ENCODE assay signal across 9 cellular contexts in genomic region chr1:11281518-11282331, GRCh38. TPM values are rescaled to one million over a fixed set of nuclear protein-coding genes. Genes with fewer than 3 reads are reported as not detected.
DNase-seq lines count a peak whose midpoint lies in the region; ATAC-seq and TF ChIP-seq lines count a peak whose summit lies in the region.
"Had no signal": no experiment of that assay in that cellular context is flagged by ENCODE, and none has a peak within 500 bp of the region (broad histone marks: within the 10 kb centered on the region; RNA-seq: fewer than 3 reads in every experiment).

No MANE protein-coding gene starts in this region.

- TF ChIP-seq CTCF in MCF 10A (IDR thresholded peaks at IDR 0.05; ENCODE audit: unreplicated experiment) (no peak), mammary epithelial cell (conservative IDR thresholded peaks at IDR 0.05 in 1 of 2, IDR thresholded peaks at IDR 0.05 in 1 of 2; ENCODE audit: extremely low read depth in 1 of 2, insufficient read depth in 1 of 2, low read depth in 1 of 2, low read length in 2 of 2) (no peak), upper lobe of right lung (IDR thresholded peaks at IDR 0.05) (no peak), nephron progenitor cell (IDR thresholded peaks at IDR 0.05) (no peak)

- BruUV-seq in MCF 10A (replicated peaks; lab: Mats Ljungman, UMichigan) (no TSS peak), mammary epithelial cell (replicated peaks; lab: Mats Ljungman, UMichigan) (no TSS peak)

- H3K36me3 Mint-ChIP-seq in MCF 10A (ENCODE audit: insufficient read depth, unreplicated experiment) = peaks cover 69% of the 10 kb centered on the region
- peaks cover 0 to 29% (median 13%) of the 10 kb centered on the region in 3 donors for H3K36me3 Mint-ChIP-seq in immature natural killer cell
- peaks cover 50% of the 10 kb centered on the region for H3K36me3 Mint-ChIP-seq in nephron progenitor cell (ENCODE audit: low read depth)

- H3K36me3 ChIP-seq in mammary epithelial cell (ENCODE audit: insufficient read depth, low read length) = no peaks in the 10 kb centered on the region
- peaks cover 5% of the 10 kb centered on the region for H3K36me3 ChIP-seq in adipocyte (ENCODE audit: control insufficient read depth, insufficient read depth, low read length, severe bottlenecking)
- H3K36me3 ChIP-seq in upper lobe of right lung = peaks cover 27% of the 10 kb centered on the region

- H3K4me1 Mint-ChIP-seq in MCF 10A (ENCODE audit: insufficient read depth, unreplicated experiment) = peaks cover 29% of the 10 kb centered on the region
- peaks cover 18 to 44% of the 10 kb centered on the region in 2 donors for H3K4me1 Mint-ChIP-seq in immature natural killer cell
- H3K4me1 Mint-ChIP-seq in nephron progenitor cell = peaks cover 17% of the 10 kb centered on the region

- intact Hi-C loops in MCF 10A (cut with micrococcal nuclease) = no loop called here
- intact Hi-C loops in mammary epithelial cell (cut with micrococcal nuclease) = no loop called here
- intact Hi-C loops in upper lobe of right lung (cut with DNase I) = no loop called here

- H3K4me3 ChIP-seq in mammary epithelial cell (replicated peaks in 1 of 3; ENCODE audit: insufficient read depth in 1 of 3, low read depth in 2 of 3, low read length in 3 of 3) = no peak overlapping the region
- H3K4me3 ChIP-seq in adipocyte (ENCODE audit: low read length) = no peak overlapping the region
- no peak overlapping the region for H3K4me3 ChIP-seq in upper lobe of right lung

- no peak overlapping the region for H3K27ac ChIP-seq in mammary epithelial cell (ENCODE audit: insufficient read depth, low read depth, low read length)
- peak overlapping the region; percentile 53 for H3K27ac ChIP-seq in upper lobe of right lung

- H3K4me1 ChIP-seq in mammary epithelial cell (ENCODE audit: insufficient read depth, low read length) (no peaks in the 10 kb centered on the region), adipocyte (ENCODE audit: control insufficient read depth, insufficient read depth, low read length) (peaks cover 18% of the 10 kb centered on the region), upper lobe of right lung (peaks cover 30% of the 10 kb centered on the region)

- H3K9me3 Mint-ChIP-seq in MCF 10A (ENCODE audit: unreplicated experiment) (no peaks in the 10 kb centered on the region), immature natural killer cell (no peaks in the 10 kb centered on the region), nephron progenitor cell (no peaks in the 10 kb centered on the region)

- no peaks in the 10 kb centered on the region for H3K27me3 Mint-ChIP-seq in MCF 10A (ENCODE audit: insufficient read depth, unreplicated experiment)
- peaks cover 0 to 3% (median 0%) of the 10 kb centered on the region in 3 donors for H3K27me3 Mint-ChIP-seq in immature natural killer cell (ENCODE audit: low read depth in 3 of 3)
- no peaks in the 10 kb centered on the region for H3K27me3 Mint-ChIP-seq in nephron progenitor cell (ENCODE audit: low read depth, poor library complexity)

- H3K4me2 ChIP-seq in mammary epithelial cell (ENCODE audit: insufficient read depth, low read depth, low read length) = no peak overlapping the region

- H3K9ac ChIP-seq in mammary epithelial cell (ENCODE audit: insufficient read depth, low read length) (no peak overlapping the region), adipocyte (ENCODE audit: low read length) (no peak overlapping the region)

- no peaks in the 10 kb centered on the region for H4K20me1 ChIP-seq in mammary epithelial cell (ENCODE audit: insufficient read depth, low read length)

- no peaks in the 10 kb centered on the region for H3K9me3 ChIP-seq in mammary epithelial cell (replicated peaks; ENCODE audit: insufficient read depth, low read length)
- no peaks in the 10 kb centered on the region for H3K9me3 ChIP-seq in adipocyte (ENCODE audit: control insufficient read depth, low read length)
- H3K9me3 ChIP-seq in upper lobe of right lung = no peaks in the 10 kb centered on the region

- ATAC-seq in upper lobe of right lung (peak; percentile 74), GM21786 (IDR thresholded peaks at IDR 0.05; ENCODE audit: unreplicated experiment) (no peak), HG03520 (IDR thresholded peaks at IDR 0.05; ENCODE audit: unreplicated experiment) (no peak)

- WGBS in mammary epithelial cell (ENCODE audit: low coverage, missing lambda C conversion rate) = 34% methylated on average over 8 of the region's 8 CpGs

- peaks cover 5% of the 10 kb centered on the region for H3K79me2 ChIP-seq in mammary epithelial cell (ENCODE audit: insufficient read depth, low read length)

- peak overlapping the region; percentile 66 for H3K27ac Mint-ChIP-seq in MCF 10A (ENCODE audit: low read depth, unreplicated experiment)
- H3K27ac Mint-ChIP-seq in immature natural killer cell = peak overlapping the region in 4 of 6 donors; percentile 67 to 81 (median 72)
- no peak overlapping the region for H3K27ac Mint-ChIP-seq in nephron progenitor cell

- DNase-seq in MCF 10A (ENCODE audit: unreplicated experiment) (peak; percentile 77), mammary epithelial cell (no peak), adipocyte (ENCODE audit: low read depth) (peak; percentile 87), immature natural killer cell (no peak), upper lobe of right lung (no peak), nephron progenitor cell (no peak)
- DNase-seq: MV-4-11 had no signal

- in situ Hi-C loops in mammary epithelial cell (cut with MboI; ENCODE audit: low sequenced_read_pairs in 2 of 2) = loop anchor here in 1 of 2 donors (25.0 kb wide), 1 partner anchor 356 kb away; no protein-coding TSS in a partner anchor

- POLR2A ChIA-PET in MCF 10A (lab: Yijun Ruan, JAX) = interaction anchor here (1.1 to 2.4 kb wide), 2 partner anchors 9 to 19 kb away, joined by 8 to 13 read pairs; partner anchors contain the start of genes MTOR and UBIAD1

- no peaks in the 10 kb centered on the region for H3K27me3 ChIP-seq in mammary epithelial cell (ENCODE audit: insufficient read depth, low read length)
- no peaks in the 10 kb centered on the region for H3K27me3 ChIP-seq in adipocyte (replicated peaks; ENCODE audit: control insufficient read depth, insufficient read depth, low read length)
- no peaks in the 10 kb centered on the region for H3K27me3 ChIP-seq in upper lobe of right lung

- H3K4me3 Mint-ChIP-seq in MCF 10A (ENCODE audit: unreplicated experiment) (no peak overlapping the region), immature natural killer cell (no peak overlapping the region), nephron progenitor cell (no peak overlapping the region)

- dilution Hi-C loops in mammary epithelial cell (cut with HindIII; ENCODE audit: low sequenced_read_pairs) = loop anchor here (5.0 kb wide), 3 partner anchors 54 to 101 kb away; no protein-coding TSS in a partner anchor

- CTCF ChIA-PET in MCF 10A (lab: Yijun Ruan, JAX) (interaction anchor here (0.6 to 1.7 kb wide), 6 partner anchors 10 to 1376 kb away, joined by 3 to 7 read pairs (median 4); no protein-coding TSS in a partner anchor), mammary epithelial cell (lab: Charles Lee; ENCODE audit: low non-redundant PET) (no interaction called here)

- no peak overlapping the region for H2AFZ ChIP-seq in mammary epithelial cell (ENCODE audit: low read depth, low read length)

RNA-seq across cellular contexts. Expression of gene UBIAD1, which starts 8.7 kb away (rescaled TPM):
- total RNA-seq in MCF 10A (2022) (21.7 and 23.2 TPM in 2 replicates), mammary epithelial cell (10 to 100 TPM in 1 of 2 donors, 1 to 10 TPM in 1; 9.0 to 14.5 TPM), upper lobe of right lung (15.3 TPM)
- polyA plus RNA-seq in mammary epithelial cell (16.5 TPM), immature natural killer cell (10 to 100 TPM; 17.9 to 29.6 (median 28.5) TPM)
- polyA minus RNA-seq in mammary epithelial cell = 27.1 TPM

RNA-seq across cellular contexts. Expression of gene MTOR, which starts 19.4 kb away (rescaled TPM):
- 45.9 and 54.0 TPM in 2 replicates for total RNA-seq in MCF 10A (2022)
- total RNA-seq in mammary epithelial cell = 10 to 100 TPM; 44.7 to 64.8 TPM
- 32.7 TPM for polyA plus RNA-seq in mammary epithelial cell
- polyA minus RNA-seq in mammary epithelial cell = 137 TPM
- 10 to 100 TPM in 1 of 3 donors, 1 to 10 TPM in 2; 1.7 to 10.1 (median 3.8) TPM for polyA plus RNA-seq in immature natural killer cell
- 32.3 TPM for total RNA-seq in upper lobe of right lung

Comparison
In these comparisons a context has a peak if more than half of its experiments do, and no peak if none do; other contexts are left out.
1. DNase-seq: peak in MCF 10A (single experiment) and adipocyte (single experiment); none in mammary epithelial cell (single experiment), immature natural killer cell (0 of 3), upper lobe of right lung (single experiment) and nephron progenitor cell (single experiment).